Comparison of ENCODE assay signal across 10 cellular contexts in the genomic region with DNA sequence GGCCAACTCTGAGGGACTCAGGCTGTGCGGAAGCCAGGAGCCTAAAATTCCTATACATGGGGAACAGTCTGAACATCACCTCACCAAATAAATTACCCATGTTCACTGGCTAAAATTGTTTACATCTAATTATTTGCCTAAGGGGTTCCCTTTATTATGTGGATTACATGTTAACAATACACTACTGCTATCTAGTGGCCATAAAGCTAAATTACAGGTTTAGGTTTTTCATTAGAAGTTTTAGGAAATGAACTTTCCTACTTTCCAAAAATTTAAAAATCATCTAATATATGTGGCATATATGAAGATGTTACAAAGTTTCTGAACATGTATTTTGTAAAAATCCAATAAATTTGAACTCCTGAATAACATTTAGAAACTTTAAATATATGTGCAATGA. TPM values are rescaled to one million over a fixed set of nuclear protein-coding genes. Genes with fewer than 3 reads are reported as not detected.
A peak's percentile ranks its signal among the peaks of the same experiment; 100 is the strongest.
DNase-seq lines count a peak whose midpoint lies in the region; ATAC-seq and TF ChIP-seq lines count a peak whose summit lies in the region.
"Had no signal": no experiment of that assay in that cellular context is flagged by ENCODE, and none has a peak within 500 bp of the region (broad histone marks: within the 10 kb centered on the region; RNA-seq: fewer than 3 reads in every experiment).

No MANE protein-coding gene starts in this region.

- 99% methylated on average over 1 of the region's 1 CpG for WGBS in right cardiac atrium

- H3K9me3 ChIP-seq in OCI-LY7 (ENCODE audit: low read length) (0 out of 2 replicates have a peak, but pooled peaks cover 13% of the 10 kb centered on the region), right cardiac atrium (ENCODE audit: control insufficient read depth, low read length) (no peaks in the 10 kb centered on the region)

- no peaks in the 10 kb centered on the region for H3K4me1 ChIP-seq in OCI-LY7 (ENCODE audit: insufficient read depth, low read length, poor library complexity, severe bottlenecking)
- no peaks in the 10 kb centered on the region for H3K4me1 ChIP-seq in right cardiac atrium (ENCODE audit: control insufficient read depth, insufficient read depth, low read length)

- H3K27ac ChIP-seq in OCI-LY7 (ENCODE audit: low read depth, low read length, poor library complexity, severe bottlenecking) (no peak overlapping the region), right cardiac atrium (ENCODE audit: low read length) (no peak overlapping the region)

- H3K27me3 Mint-ChIP-seq in stimulated activated memory B cell treated with anti-CD40 and anti-IgM and Interleukin-4, amounts not matched to agents 10 μg/mL and 1 μg/mL and 100 μg/mL, for 72 hours, result peaks cover 24% of the 10 kb centered on the region

- intact Hi-C loops in OCI-LY7 (cut with micrococcal nuclease; ENCODE audit: unreplicated experiment) (no loop called here), right cardiac atrium (cut with DNase I) (no loop called here)

- peaks cover 3% of the 10 kb centered on the region for H3K9me3 Mint-ChIP-seq in stimulated activated memory B cell treated with anti-CD40 and anti-IgM and Interleukin-4, amounts not matched to agents 10 μg/mL and 1 μg/mL and 100 μg/mL, for 72 hours

- no peaks in the 10 kb centered on the region for H3K4me1 Mint-ChIP-seq in stimulated activated memory B cell treated with anti-CD40 and anti-IgM and Interleukin-4, amounts not matched to agents 10 μg/mL and 1 μg/mL and 100 μg/mL, for 72 hours

- H3K4me3 ChIP-seq in OCI-LY7 (ENCODE audit: low read depth, low read length, poor library complexity, severe bottlenecking) (no peak overlapping the region), fibroblast of the aortic adventitia (ENCODE audit: low read depth, low read length) (no peak overlapping the region), right cardiac atrium (ENCODE audit: low read length) (no peak overlapping the region)

- ATAC-seq in HG02885 (IDR thresholded peaks at IDR 0.05; ENCODE audit: poor library complexity, unreplicated experiment) (no peak), right cardiac atrium (no peak)
- no peak for ATAC-seq in stimulated activated memory B cell treated with anti-CD40 and anti-IgM and Interleukin-4, amounts not matched to agents 10 μg/mL and 1 μg/mL and 100 μg/mL, for 72 hours

- no TSS peak for BruUV-seq in OCI-LY7 (replicated peaks; lab: Mats Ljungman, UMichigan)

- H3K27ac Mint-ChIP-seq in stimulated activated memory B cell treated with anti-CD40 and anti-IgM and Interleukin-4, amounts not matched to agents 10 μg/mL and 1 μg/mL and 100 μg/mL, for 72 hours, result no peak overlapping the region
- H3K27ac Mint-ChIP-seq: activated T-helper 1 cell treated with anti-CD3 and anti-CD28 coated beads, Interleukin-12 subunit alpha, Interleukin-12 subunit beta, Interleukin-2, Interleukin-4 antibody, amounts not matched to agents 30 ng/mL and 10 ng/mL and 1 ng/mL, durations not matched to agents 14 hours and 24 hours and 36 hours had no signal

- no peak overlapping the region for H2AFZ ChIP-seq in OCI-LY7 (ENCODE audit: low read length)

- no peak overlapping the region for H3K4me2 ChIP-seq in OCI-LY7 (ENCODE audit: low read length)

- H3K4me3 Mint-ChIP-seq in stimulated activated memory B cell treated with anti-CD40 and anti-IgM and Interleukin-4, amounts not matched to agents 10 μg/mL and 1 μg/mL and 100 μg/mL, for 72 hours, result no peak overlapping the region
- H3K4me3 Mint-ChIP-seq: activated T-helper 1 cell treated with anti-CD3 and anti-CD28 coated beads, Interleukin-12 subunit alpha, Interleukin-12 subunit beta, Interleukin-2, Interleukin-4 antibody, amounts not matched to agents 30 ng/mL and 10 ng/mL and 1 ng/mL, durations not matched to agents 14 hours and 24 hours and 36 hours had no signal

- DNase-seq in AML-193 (lab: John Stamatoyannopoulos, UW) (peak; percentile 15 to 50), OCI-LY7 (ENCODE audit: low spot score) (peak; percentile 19), fibroblast of the aortic adventitia (ENCODE audit: low read depth) (no peak), NCI-H1048 (lab: John Stamatoyannopoulos, UW) (no peak), right cardiac atrium (no peak)
- DNase-seq: caudate nucleus had no signal

- H3K27me3 ChIP-seq in right cardiac atrium (ENCODE audit: control insufficient read depth, insufficient read depth), result no peaks in the 10 kb centered on the region

- TF ChIP-seq CTCF in GM12873 (IDR thresholded peaks at IDR 0.05; ENCODE audit: insufficient read depth, low read depth, low read length, missing control alignments), result peak; percentile 52
- peak; percentile 81 for TF ChIP-seq CTCF in OCI-LY7 (conservative IDR thresholded peaks at IDR 0.05; ENCODE audit: low read length)
- TF ChIP-seq CTCF in fibroblast of the aortic adventitia (IDR thresholded peaks at IDR 0.05; ENCODE audit: insufficient read depth, low read length), result peak; percentile 29

- CTCF ChIA-PET in OCI-LY7 (lab: Charles Lee; ENCODE audit: unreplicated experiment), result interaction anchor here (0.6 kb wide), 1 partner anchor 49 kb away, joined by 3 read pairs; no protein-coding TSS in a partner anchor

- POLR2A ChIA-PET in OCI-LY7 (lab: Charles Lee), result interaction anchor here (0.7 to 1.3 kb wide), 3 partner anchors 27 to 1373 kb away, joined by 3 to 4 read pairs (median 3); no protein-coding TSS in a partner anchor

- no peaks in the 10 kb centered on the region for H3K36me3 Mint-ChIP-seq in stimulated activated memory B cell treated with anti-CD40 and anti-IgM and Interleukin-4, amounts not matched to agents 10 μg/mL and 1 μg/mL and 100 μg/mL, for 72 hours

- no peaks in the 10 kb centered on the region for H3K79me2 ChIP-seq in OCI-LY7 (ENCODE audit: insufficient read depth, low read depth, low read length)

- H3K9me2 ChIP-seq in OCI-LY7 (ENCODE audit: insufficient read depth, low read length), result no peaks in the 10 kb centered on the region

- H4K20me1 ChIP-seq in OCI-LY7 (ENCODE audit: insufficient read depth, low read length), result no peaks in the 10 kb centered on the region

- H3K36me3 ChIP-seq in OCI-LY7 (ENCODE audit: insufficient read depth, low read length), result no peaks in the 10 kb centered on the region

RNA-seq across cellular contexts. Expression of gene PLA2R1, which starts 40.3 kb away (rescaled TPM):
- not detected in 2 replicates for total RNA-seq in OCI-LY7 (2014; rRNA removed; shearing (Covaris generic))
- total RNA-seq in OCI-LY7 (2022) (not detected in 2 replicates), fibroblast of the aortic adventitia (ENCODE audit: low replicate concordance) (25.0 and 27.0 TPM in 2 replicates), right cardiac atrium (1 to 10 TPM; 4.1 to 5.9 (median 5.1) TPM)
- 1.8 TPM for polyA plus RNA-seq in right cardiac atrium
- total RNA-seq: activated T-helper 1 cell treated with anti-CD3 and anti-CD28 coated beads, Interleukin-12 subunit alpha, Interleukin-12 subunit beta, Interleukin-2, Interleukin-4 antibody, amounts not matched to agents 30 ng/mL and 10 ng/mL and 1 ng/mL, durations not matched to agents 14 hours and 24 hours and 36 hours had no signal

Comparison
In these comparisons a context has a peak if more than half of its experiments do, and no peak if none do; other contexts are left out.
1. DNase-seq: peak in AML-193 (2 of 2) and OCI-LY7 (single experiment); none in fibroblast of the aortic adventitia (single experiment), NCI-H1048 (single experiment) and right cardiac atrium (0 of 3).
2. CTCF ChIP-seq: peak in every context shown above with its lines; median percentile 81 in OCI-LY7; 52 in GM12873; 29 in fibroblast of the aortic adventitia.
3. RNA of gene PLA2R1, which starts 40.3 kb away (total RNA-seq): 25.0 to 27.0 TPM in fibroblast of the aortic adventitia and 4.1 to 5.9 TPM in right cardiac atrium; not detected in OCI-LY7; every median in the first group is over 4 times any median in the second.